Comparison of ENCODE assay signal across 11 cellular contexts in genomic region chr6:90369651-90370050, GRCh38.
DNase-seq lines count a peak whose midpoint lies in the region; ATAC-seq, FAIRE-seq and TF ChIP-seq lines count a peak whose summit lies in the region.
"Had no signal": no experiment of that assay in that cellular context is flagged by ENCODE, and none has a peak within 500 bp of the region (broad histone marks: within the 10 kb centered on the region; RNA-seq: fewer than 3 reads in every experiment).

No MANE protein-coding gene starts in this region.

- H3K9me3 ChIP-seq in A549 (peaks cover 4% of the 10 kb centered on the region; the same call in 2 of the 3 replicates), neuronal stem cell (replicated peaks in 1 of 2; ENCODE audit: control insufficient read depth in 2 of 2, insufficient read depth in 1 of 2, low read depth in 1 of 2, low read length in 2 of 2) (peaks cover 0 to 10% of the 10 kb centered on the region in 2 donors), A673 (ENCODE audit: low read depth, low read length, poor library complexity, severe bottlenecking) (peaks cover 5% of the 10 kb centered on the region)
- H3K9me3 ChIP-seq: BE2C had no signal

- intact Hi-C loops in A673 (cut with micrococcal nuclease; ENCODE audit: unreplicated experiment): no loop called here

- H3K4me3 ChIP-seq in A549: no peak overlapping the region
- no peak overlapping the region for H3K4me3 ChIP-seq in neuronal stem cell (ENCODE audit: low read length in 2 of 2)
- no peak overlapping the region for H3K4me3 ChIP-seq in A673 (ENCODE audit: low read depth, low read length, poor library complexity, severe bottlenecking)
- H3K4me3 ChIP-seq: skin epidermis had no signal

- no peak for TF ChIP-seq EP300 in A549 (IDR thresholded peaks at IDR 0.05)

- no peak overlapping the region for H4K91ac ChIP-seq in neuronal stem cell (ENCODE audit: low read depth, low read length, poor library complexity)

- H3K4me1 Mint-ChIP-seq in chondrocyte (ENCODE audit: low read depth): peaks cover 20% of the 10 kb centered on the region

- no peaks in the 10 kb centered on the region for H3K36me3 Mint-ChIP-seq in chondrocyte (ENCODE audit: low read depth)

- H2AFZ ChIP-seq in neuronal stem cell (ENCODE audit: low read length): peak overlapping the region; percentile 56

- no peak for TF ChIP-seq POLR2A in A549 (IDR thresholded peaks at IDR 0.05; ENCODE audit: low read length)

- H2BK120ac ChIP-seq in neuronal stem cell (ENCODE audit: low read depth, low read length): no peak overlapping the region

- no peak overlapping the region for H3K4ac ChIP-seq in neuronal stem cell (ENCODE audit: low read length)

- no peak for FAIRE-seq in A549 (lab: Jason Lieb, UNC)

- H2BK15ac ChIP-seq in neuronal stem cell (ENCODE audit: low read length): no peak overlapping the region

- WGBS in A549 (ENCODE audit: missing lambda C conversion rate): 83% methylated on average over 6 of the region's 6 CpGs
- no CpG with 5 or more reads among the region's 6 CpGs for WGBS in neuronal stem cell (ENCODE audit: extremely low coverage in 2 of 2, insufficient read length in 2 of 2, insufficient replicate concordance in 1 of 2), 2 donors

- no peak overlapping the region for H3K23ac ChIP-seq in neuronal stem cell (ENCODE audit: low read depth, low read length, poor library complexity)

- H2AK5ac ChIP-seq in neuronal stem cell (ENCODE audit: low read depth, low read length): peak overlapping the region; percentile 40

- POLR2A ChIA-PET in A549 (lab: Yijun Ruan, JAX): no interaction called here
- POLR2A ChIA-PET in A673 (lab: Charles Lee; ENCODE audit: low non-redundant PET): no interaction called here

- H3K4me2 ChIP-seq in A549 (peak overlapping the region; percentile 46), neuronal stem cell (ENCODE audit: insufficient read depth, low read length, poor library complexity, severe bottlenecking) (no peak overlapping the region)

- BruUV-seq in A673 (replicated peaks; lab: Mats Ljungman, UMichigan): no TSS peak

- no peak overlapping the region for H3K14ac ChIP-seq in neuronal stem cell (ENCODE audit: low read length)

- H3K4me1 ChIP-seq in A549 (peaks cover 15% of the 10 kb centered on the region; the same call in 2 of the 3 replicates), neuronal stem cell (ENCODE audit: control insufficient read depth in 2 of 2, insufficient read depth in 1 of 2, low read depth in 1 of 2, low read length in 2 of 2) (peaks cover 5 to 21% of the 10 kb centered on the region in 2 donors), A673 (ENCODE audit: insufficient read depth, low read length, poor library complexity, severe bottlenecking) (peaks cover 7% of the 10 kb centered on the region)

- H3K4me3 Mint-ChIP-seq in chondrocyte (ENCODE audit: unreplicated experiment): no peak overlapping the region

- H4K8ac ChIP-seq in neuronal stem cell (ENCODE audit: low read depth, low read length): no peak overlapping the region

- no peak for DNase-seq in A549 (ENCODE audit: low read depth in 1 of 2, low spot score in 1 of 2)
- DNase-seq in NCI-H226: peak; percentile 46
- DNase-seq in chondrocyte (ENCODE audit: low spot score): no peak
- no peak for DNase-seq in neuronal stem cell (ENCODE audit: low spot score)
- no peak for DNase-seq in A673 (ENCODE audit: low spot score)
- DNase-seq in H4 (ENCODE audit: low spot score): no peak
- DNase-seq in NCI-H1417 treated with DMSO at 0.1 percent for 48 hours (lab: John Stamatoyannopoulos, UW): no peak
- DNase-seq: BE2C, NCI-H2171 treated with DMSO at 0.1 percent for 48 hours had no signal

- no peak for ATAC-seq in A549
- no peak for ATAC-seq in HG02981 (IDR thresholded peaks at IDR 0.05; ENCODE audit: unreplicated experiment)

- no peaks in the 10 kb centered on the region for H3K79me1 ChIP-seq in neuronal stem cell (ENCODE audit: low read depth, low read length)

- H3K27ac ChIP-seq in A549 (peak overlapping the region; percentile 66 to 72; a peak in 5 of 6 replicates), neuronal stem cell (replicated peaks; ENCODE audit: low read length) (peak overlapping the region; percentile 71), A673 (ENCODE audit: low read depth, low read length, poor library complexity, severe bottlenecking) (no peak overlapping the region)

- no peak overlapping the region for H3K9ac ChIP-seq in neuronal stem cell (ENCODE audit: low read depth, low read length, poor library complexity)

- no peaks in the 10 kb centered on the region for H3K27me3 Mint-ChIP-seq in chondrocyte (ENCODE audit: low read depth)

- H3K18ac ChIP-seq in neuronal stem cell (ENCODE audit: low read length): peak overlapping the region; percentile 78

- H3K27ac Mint-ChIP-seq in chondrocyte (ENCODE audit: unreplicated experiment): peak overlapping the region; percentile 92

- H3K36me3 ChIP-seq in neuronal stem cell (replicated peaks in 1 of 2; ENCODE audit: control insufficient read depth in 2 of 2, insufficient read depth in 2 of 2, low read length in 2 of 2): no peaks in the 10 kb centered on the region
- H3K36me3 ChIP-seq in A673 (ENCODE audit: insufficient read depth, low read length, poor library complexity, severe bottlenecking): no peaks in the 10 kb centered on the region
- H3K36me3 ChIP-seq: BE2C had no signal

- TF ChIP-seq RAD21 in A549 (conservative IDR thresholded peaks at IDR 0.05 in 1 of 2, IDR thresholded peaks at IDR 0.05 in 1 of 2): no peak

- CTCF ChIA-PET in A549 (lab: Yijun Ruan, JAX): interaction anchor here (0.8 to 1.6 kb wide), 2 partner anchors 24 to 27 kb away, joined by 3 to 9 read pairs; no protein-coding TSS in a partner anchor
- CTCF ChIA-PET in A673 (lab: Charles Lee): no interaction called here

- no peak overlapping the region for H2BK12ac ChIP-seq in neuronal stem cell (ENCODE audit: low read length)

- H3K27me3 ChIP-seq in neuronal stem cell (ENCODE audit: control insufficient read depth in 3 of 3, insufficient read depth in 3 of 3, low read depth in 1 of 3, low read length in 3 of 3) (no peaks in the 10 kb centered on the region), A673 (replicated peaks; ENCODE audit: insufficient read depth, low read depth, low read length, poor library complexity) (no peaks in the 10 kb centered on the region)

- no peak overlapping the region for H2BK5ac ChIP-seq in neuronal stem cell (ENCODE audit: low read length)

- TF ChIP-seq CTCF in A549 (IDR thresholded peaks at IDR 0.05) (no peak), chondrocyte (IDR thresholded peaks at IDR 0.05) (no peak), A673 (conservative IDR thresholded peaks at IDR 0.05; ENCODE audit: low read depth, low read length) (no peak)

- peaks cover 5% of the 10 kb centered on the region for H3K9me3 Mint-ChIP-seq in chondrocyte (ENCODE audit: low read depth)

TF ChIP-seq in A549, 52 proteins besides CTCF, POLR2A, EP300 and RAD21:
- no peak for TF ChIP-seq MAX (IDR thresholded peaks at IDR 0.05)
- TF ChIP-seq REST (IDR thresholded peaks at IDR 0.05): no peak
- no peak for TF ChIP-seq EHF (CRISPR knock-in tag; IDR thresholded peaks at IDR 0.05)
- no peak for TF ChIP-seq FOSB (CRISPR knock-in tag; IDR thresholded peaks at IDR 0.05)
- no peak for TF ChIP-seq JUNB (IDR thresholded peaks at IDR 0.05)
- TF ChIP-seq MAFK (IDR thresholded peaks at IDR 0.05; ENCODE audit: partially characterized antibody): no peak
- no peak for TF ChIP-seq NFE2L2 (conservative IDR thresholded peaks at IDR 0.05; ENCODE audit: low read length)
- no peak for TF ChIP-seq RARB (CRISPR knock-in tag; IDR thresholded peaks at IDR 0.05)
